8 cellular contexts compared by ENCODE assay signal in genomic region chr5:181259974-181260719, GRCh38. TPM values are rescaled to one million over a fixed set of nuclear protein-coding genes. Genes with fewer than 3 reads are reported as not detected.
A peak's percentile ranks its signal among the peaks of the same experiment; 100 is the strongest.
DNase-seq lines count a peak whose midpoint lies in the region; ATAC-seq and TF ChIP-seq lines count a peak whose summit lies in the region.

No MANE protein-coding gene starts in this region.

- H3K36me3 ChIP-seq in esophagus squamous epithelium (peaks cover 0 to 40% (median 0%) of the 10 kb centered on the region in 3 donors), rectal smooth muscle tissue (ENCODE audit: control insufficient read depth, insufficient read depth, low read length) (peaks cover 7% of the 10 kb centered on the region)

- H3K27me3 ChIP-seq in esophagus squamous epithelium (no peaks in the 10 kb centered on the region), rectal smooth muscle tissue (ENCODE audit: control insufficient read depth, insufficient read depth, low read length) (no peaks in the 10 kb centered on the region)

- intact Hi-C loops in esophagus squamous epithelium (cut with DNase I), result loop anchor here (10.0 kb wide), 1 partner anchor 75 kb away; no protein-coding TSS in a partner anchor

- DNase-seq in RWPE1 (ENCODE audit: low spot score) (no peak), esophagus squamous epithelium (lab: John Stamatoyannopoulos, UW) (no peak), DMS79 treated with DMSO at 0.1 percent for 48 hours (lab: John Stamatoyannopoulos, UW) (no peak), A172 (ENCODE audit: low spot score) (no peak)

- TF ChIP-seq POLR2A in esophagus squamous epithelium (IDR thresholded peaks at IDR 0.05), result no peak

- H3K27ac ChIP-seq in RWPE1 (peak overlapping the region; percentile 91), esophagus squamous epithelium (peak overlapping the region; percentile 97 to 100 (median 99)), rectal smooth muscle tissue (ENCODE audit: low read depth, low read length) (peak overlapping the region; percentile 99)

- peaks cover 14 to 65% (median 35%) of the 10 kb centered on the region in 3 donors for H3K4me1 ChIP-seq in esophagus squamous epithelium
- H3K4me1 ChIP-seq in rectal smooth muscle tissue (ENCODE audit: control insufficient read depth, insufficient read depth, low read length), result peaks cover 16% of the 10 kb centered on the region

- peak overlapping the region; percentile 99 for H3K9ac ChIP-seq in rectal smooth muscle tissue (ENCODE audit: low read length)

- H3K9me3 ChIP-seq in esophagus squamous epithelium, result no peaks in the 10 kb centered on the region

- CTCF ChIA-PET in RWPE1 (lab: Yijun Ruan, JAX), result interaction anchor here (0.7 kb wide), 1 partner anchor 92 kb away, joined by 3 read pairs; no protein-coding TSS in a partner anchor

- H3K4me3 ChIP-seq in GM08714 (ENCODE audit: low read length), result peak overlapping the region; percentile 68
- H3K4me3 ChIP-seq in esophagus squamous epithelium, result peak overlapping the region; percentile 81 to 97 (median 90)
- H3K4me3 ChIP-seq in rectal smooth muscle tissue (ENCODE audit: low read length), result peak overlapping the region; percentile 99

- 1 to 2% methylated on average over 26 of the region's 26 CpGs for WGBS in esophagus squamous epithelium, 2 donors

- no peak for TF ChIP-seq CTCF in RWPE1 (conservative IDR thresholded peaks at IDR 0.05; ENCODE audit: low read depth)
- TF ChIP-seq CTCF in esophagus squamous epithelium (IDR thresholded peaks at IDR 0.05), result no peak

- no peak for ATAC-seq in GM18519 (IDR thresholded peaks at IDR 0.05; ENCODE audit: low FRiP score, unreplicated experiment)
- no peak for ATAC-seq in HG03442 (IDR thresholded peaks at IDR 0.05; ENCODE audit: unreplicated experiment)

- POLR2A ChIA-PET in RWPE1 (lab: Yijun Ruan, JAX; ENCODE audit: low non-redundant PET), result interaction anchor here (0.7 to 0.9 kb wide), 2 partner anchors 10 to 54 kb away, joined by 3 read pairs; no protein-coding TSS in a partner anchor

RNA-seq across cellular contexts. Expression of gene TRIM52, which starts 0.8 kb away (rescaled TPM):
- total RNA-seq in esophagus squamous epithelium, result 10 to 100 TPM in 1 of 4 donors, 1 to 10 TPM in 3; 2.0 to 11.1 (median 3.3) TPM
- 8.5 and 13.2 TPM in 2 replicates for total RNA-seq in A172 (2014; rRNA removed; shearing (Covaris generic))

RNA-seq across cellular contexts. Expression of gene RACK1, which starts 16.4 kb away (rescaled TPM):
- 1,000 to 10,000 TPM; 1,705 to 2,735 (median 2,064) TPM for total RNA-seq in esophagus squamous epithelium
- 2,696 and 2,799 TPM in 2 replicates for total RNA-seq in A172 (2014; rRNA removed; shearing (Covaris generic))

RNA-seq across cellular contexts. Expression of gene TRIM41, which starts 37.1 kb away (rescaled TPM):
- 10 to 100 TPM; 12.0 to 22.1 (median 13.8) TPM for total RNA-seq in esophagus squamous epithelium
- 10.3 and 18.2 TPM in 2 replicates for total RNA-seq in A172 (2014; rRNA removed; shearing (Covaris generic))

RNA-seq across cellular contexts. Expression of gene TRIM7, which starts 55.2 kb away (rescaled TPM):
- total RNA-seq in esophagus squamous epithelium, result 10 to 100 TPM; 44.8 to 80.6 (median 54.5) TPM
- total RNA-seq in A172 (2014; rRNA removed; shearing (Covaris generic)), result 19.0 and 29.8 TPM in 2 replicates
